Comparison of ENCODE assay signal across 18 cellular contexts in the genomic region with DNA sequence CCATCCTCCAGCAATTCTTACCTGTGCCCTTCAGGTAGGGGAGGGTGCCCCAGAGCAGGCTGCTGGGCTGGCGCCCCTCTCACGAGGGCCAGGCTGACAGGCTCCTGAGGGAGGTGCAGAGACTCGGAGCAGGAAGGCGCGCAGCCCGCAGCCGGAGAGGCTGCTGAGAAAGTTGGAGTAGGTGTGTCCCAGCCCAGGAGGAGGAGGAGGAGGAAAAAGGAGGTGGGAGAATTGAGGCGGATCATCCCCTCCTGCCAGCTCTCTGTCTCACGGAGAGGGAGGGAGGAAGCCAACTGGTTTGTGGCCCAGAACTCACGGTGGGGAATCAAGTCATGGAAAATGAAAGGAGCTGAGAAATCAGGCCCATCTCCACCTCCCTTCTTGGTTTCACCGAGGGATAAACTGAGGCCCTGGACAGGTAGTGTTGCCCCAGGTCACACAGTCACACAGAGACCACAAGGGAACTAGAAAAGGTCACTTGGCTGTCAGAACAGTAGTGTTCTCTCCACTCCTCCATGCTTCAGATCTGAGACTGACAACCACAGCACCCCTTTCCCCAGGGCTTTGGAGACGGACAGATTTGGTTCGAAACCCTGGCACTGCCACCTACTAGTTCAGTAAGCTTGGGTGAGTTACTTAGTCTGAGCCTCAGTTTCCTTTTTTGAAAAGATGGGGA. TPM values are rescaled to one million over a fixed set of nuclear protein-coding genes. Genes with fewer than 3 reads are reported as not detected.
DNase-seq lines count a peak whose midpoint lies in the region; ATAC-seq and TF ChIP-seq lines count a peak whose summit lies in the region.
"Had no signal": no experiment of that assay in that cellular context is flagged by ENCODE, and none has a peak within 500 bp of the region (broad histone marks: within the 10 kb centered on the region; RNA-seq: fewer than 3 reads in every experiment).

A gene with protein sequence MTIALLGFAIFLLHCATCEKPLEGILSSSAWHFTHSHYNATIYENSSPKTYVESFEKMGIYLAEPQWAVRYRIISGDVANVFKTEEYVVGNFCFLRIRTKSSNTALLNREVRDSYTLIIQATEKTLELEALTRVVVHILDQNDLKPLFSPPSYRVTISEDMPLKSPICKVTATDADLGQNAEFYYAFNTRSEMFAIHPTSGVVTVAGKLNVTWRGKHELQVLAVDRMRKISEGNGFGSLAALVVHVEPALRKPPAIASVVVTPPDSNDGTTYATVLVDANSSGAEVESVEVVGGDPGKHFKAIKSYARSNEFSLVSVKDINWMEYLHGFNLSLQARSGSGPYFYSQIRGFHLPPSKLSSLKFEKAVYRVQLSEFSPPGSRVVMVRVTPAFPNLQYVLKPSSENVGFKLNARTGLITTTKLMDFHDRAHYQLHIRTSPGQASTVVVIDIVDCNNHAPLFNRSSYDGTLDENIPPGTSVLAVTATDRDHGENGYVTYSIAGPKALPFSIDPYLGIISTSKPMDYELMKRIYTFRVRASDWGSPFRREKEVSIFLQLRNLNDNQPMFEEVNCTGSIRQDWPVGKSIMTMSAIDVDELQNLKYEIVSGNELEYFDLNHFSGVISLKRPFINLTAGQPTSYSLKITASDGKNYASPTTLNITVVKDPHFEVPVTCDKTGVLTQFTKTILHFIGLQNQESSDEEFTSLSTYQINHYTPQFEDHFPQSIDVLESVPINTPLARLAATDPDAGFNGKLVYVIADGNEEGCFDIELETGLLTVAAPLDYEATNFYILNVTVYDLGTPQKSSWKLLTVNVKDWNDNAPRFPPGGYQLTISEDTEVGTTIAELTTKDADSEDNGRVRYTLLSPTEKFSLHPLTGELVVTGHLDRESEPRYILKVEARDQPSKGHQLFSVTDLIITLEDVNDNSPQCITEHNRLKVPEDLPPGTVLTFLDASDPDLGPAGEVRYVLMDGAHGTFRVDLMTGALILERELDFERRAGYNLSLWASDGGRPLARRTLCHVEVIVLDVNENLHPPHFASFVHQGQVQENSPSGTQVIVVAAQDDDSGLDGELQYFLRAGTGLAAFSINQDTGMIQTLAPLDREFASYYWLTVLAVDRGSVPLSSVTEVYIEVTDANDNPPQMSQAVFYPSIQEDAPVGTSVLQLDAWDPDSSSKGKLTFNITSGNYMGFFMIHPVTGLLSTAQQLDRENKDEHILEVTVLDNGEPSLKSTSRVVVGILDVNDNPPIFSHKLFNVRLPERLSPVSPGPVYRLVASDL (N-terminal part only) (minus strand): TSS at position 188 of the 676 bp plus-strand sequence. CDS start 22,400 bp downstream, outside the sequence.

- peak within 1 kb of the TSS; percentile 50 for H3K4me3 Mint-ChIP-seq in mesothelial cell of epicardium
- peak within 1 kb of the TSS; percentile 49 for H3K4me3 Mint-ChIP-seq in type B pancreatic cell
- H3K4me3 Mint-ChIP-seq: stimulated activated naive CD8-positive, alpha-beta T cell treated with anti-CD3 and anti-CD28 coated beads, Interleukin-15, Interleukin-2, amounts not matched to agents 100 ng/mL and 50 ng/mL, for 24 hours had no signal

- TF ChIP-seq CTCF in mesothelial cell of epicardium (IDR thresholded peaks at IDR 0.05; ENCODE audit: unreplicated experiment), result no peak
- TF ChIP-seq CTCF in type B pancreatic cell (conservative IDR thresholded peaks at IDR 0.05), result no peak

- WGBS in esophagus, 2 donors, result 28 to 43% methylated on average over 13 of the region's 13 CpGs

- peaks cover 0 to 14% of the 10 kb centered on the region in 2 donors for H3K4me1 ChIP-seq in esophagus (ENCODE audit: control insufficient read depth in 2 of 2, insufficient read depth in 2 of 2, low read length in 1 of 2)

- H3K9me3 Mint-ChIP-seq in mesothelial cell of epicardium (no peaks in the 10 kb centered on the region), type B pancreatic cell (no peaks in the 10 kb centered on the region)
- H3K9me3 Mint-ChIP-seq: stimulated activated naive CD8-positive, alpha-beta T cell treated with anti-CD3 and anti-CD28 coated beads, Interleukin-15, Interleukin-2, amounts not matched to agents 100 ng/mL and 50 ng/mL, for 24 hours had no signal

- H3K4me1 Mint-ChIP-seq in mesothelial cell of epicardium (peaks cover 41% of the 10 kb centered on the region), type B pancreatic cell (ENCODE audit: unreplicated experiment) (peaks cover 14% of the 10 kb centered on the region)

- peak; percentile 33 for DNase-seq in DMS 273 (lab: John Stamatoyannopoulos, UW; ENCODE audit: unreplicated experiment)
- DNase-seq in DMS 273 treated with DMSO at 0.1 percent for 48 hours (lab: John Stamatoyannopoulos, UW), result no peak
- peak in 1 of 2 experiments; percentile 61 for DNase-seq in mesothelial cell of epicardium (ENCODE audit: low spot score in 2 of 2, unreplicated experiment in 2 of 2)
- no peak for DNase-seq in type B pancreatic cell (ENCODE audit: extremely low spot score, unreplicated experiment)
- DNase-seq in SK-N-DZ (ENCODE audit: low spot score), result no peak
- no peak for DNase-seq in NOMO-1 (lab: John Stamatoyannopoulos, UW; ENCODE audit: unreplicated experiment in 2 of 2)
- DNase-seq: dermis blood vessel endothelial cell, DMS79 treated with DMSO at 0.1 percent for 48 hours, HCEC 1CT, NCI-H1105 treated with DMSO at 0.1 percent for 48 hours, SK-N-SH had no signal

- peak within 1 kb of the TSS; percentile 67 to 85 for H3K4me3 ChIP-seq in esophagus (ENCODE audit: low read depth in 1 of 2, low read length in 2 of 2)

- no peaks in the 10 kb centered on the region for H3K27me3 ChIP-seq in esophagus (ENCODE audit: control insufficient read depth in 1 of 2, insufficient read depth in 2 of 2, low read length in 2 of 2)

- peak within 1 kb of the TSS; percentile 84 for H3K27ac Mint-ChIP-seq in mesothelial cell of epicardium
- no peak within 1 kb of the TSS for H3K27ac Mint-ChIP-seq in type B pancreatic cell
- H3K27ac Mint-ChIP-seq: stimulated activated naive CD8-positive, alpha-beta T cell treated with anti-CD3 and anti-CD28 coated beads, Interleukin-15, Interleukin-2, amounts not matched to agents 100 ng/mL and 50 ng/mL, for 24 hours had no signal

- H3K27me3 Mint-ChIP-seq in mesothelial cell of epicardium (ENCODE audit: low read depth) (peaks cover 2% of the 10 kb centered on the region), type B pancreatic cell (peaks cover 3% of the 10 kb centered on the region)
- H3K27me3 Mint-ChIP-seq: stimulated activated naive CD8-positive, alpha-beta T cell treated with anti-CD3 and anti-CD28 coated beads, Interleukin-15, Interleukin-2, amounts not matched to agents 100 ng/mL and 50 ng/mL, for 24 hours had no signal

- peaks cover 0 to 6% of the 10 kb centered on the region in 2 donors for H3K36me3 ChIP-seq in esophagus (ENCODE audit: control insufficient read depth in 2 of 2, insufficient read depth in 2 of 2, low read length in 1 of 2)

- peak within 1 kb of the TSS; percentile 81 for H3K27ac ChIP-seq in esophagus (ENCODE audit: low read depth in 2 of 2, low read length in 1 of 2)
- H3K27ac ChIP-seq: 22Rv1, VCaP had no signal

- H3K36me3 Mint-ChIP-seq in mesothelial cell of epicardium, result no peaks in the 10 kb centered on the region
- no peaks in the 10 kb centered on the region for H3K36me3 Mint-ChIP-seq in type B pancreatic cell

- no peaks in the 10 kb centered on the region for H3K9me3 ChIP-seq in esophagus (ENCODE audit: control insufficient read depth in 2 of 2, insufficient read depth in 1 of 2, low read depth in 1 of 2, low read length in 1 of 2)
- H3K9me3 ChIP-seq: SK-N-SH had no signal

- ATAC-seq in HG03457 (IDR thresholded peaks at IDR 0.05; ENCODE audit: unreplicated experiment), result no peak

RNA-seq across cellular contexts. Expression of the gene that starts here (rescaled TPM):
- polyA plus RNA-seq in esophagus, result 10 to 100 TPM; 29.5 to 33.8 TPM
- total RNA-seq in mesothelial cell of epicardium (2.5 to 2.8 TPM (median 2.8 TPM) in 3 replicates), type B pancreatic cell (ENCODE audit: low replicate concordance) (0.80 and 1.5 TPM in 2 replicates)
- polyA plus RNA-seq in SK-N-DZ (2014; cell fraction: cytosol; rRNA removed), result not detected in 2 replicates
- not detected in 2 replicates for polyA plus RNA-seq in SK-N-DZ (2014; cell fraction: nucleus; rRNA removed)
- total RNA-seq: activated CD8-positive, alpha-beta memory T cell treated with anti-CD3 and anti-CD28 coated beads for 36 hours; lung microvascular endothelial cell had no signal
- polyA plus RNA-seq: SK-N-SH had no signal
